ENCODE assay signal across 15 cellular contexts in genomic region chr19:33133438-33134031, GRCh38. TPM values are rescaled to one million over a fixed set of nuclear protein-coding genes. Genes with fewer than 3 reads are reported as not detected.
DNase-seq lines count a peak whose midpoint lies in the region; ATAC-seq, FAIRE-seq and TF ChIP-seq lines count a peak whose summit lies in the region.
"Had no signal": no experiment of that assay in that cellular context is flagged by ENCODE, and none has a peak within 500 bp of the region (broad histone marks: within the 10 kb centered on the region; RNA-seq: fewer than 3 reads in every experiment).

No MANE protein-coding gene starts in this region.

- peak overlapping the region in 1 of 2 experiments; percentile 62; a peak in 2 of 5 replicates for H3K4me3 Mint-ChIP-seq in H9
- no peak overlapping the region for H3K4me3 Mint-ChIP-seq in T-cell
- H3K4me3 Mint-ChIP-seq: activated T-helper 1 cell treated with anti-CD3 and anti-CD28 coated beads, Interleukin-12 subunit alpha, Interleukin-12 subunit beta, Interleukin-2, Interleukin-4 antibody, amounts not matched to agents 30 ng/mL and 10 ng/mL and 1 ng/mL, durations not matched to agents 14 hours and 24 hours and 36 hours had no signal

- H3K4me1 ChIP-seq in A549 (peaks cover 9% of the 10 kb centered on the region; the same call in 2 of the 3 replicates), H9 (ENCODE audit: insufficient read depth, low read length) (no peaks in the 10 kb centered on the region), trophoblast cell (ENCODE audit: control insufficient read depth in 1 of 2, insufficient read depth in 2 of 2, low read length in 2 of 2) (no peaks in the 10 kb centered on the region), Karpas-422 (ENCODE audit: low read length) (no peaks in the 10 kb centered on the region)

- H3K4ac ChIP-seq in H9 (ENCODE audit: low read depth, low read length) = no peak overlapping the region
- H3K4ac ChIP-seq in trophoblast cell (ENCODE audit: low read depth, low read length) = no peak overlapping the region

- peak overlapping the region in 1 of 3 experiments; percentile 69; a peak in 1 of 7 replicates for H3K27ac Mint-ChIP-seq in H9
- peak overlapping the region; percentile 11 to 52 for H3K27ac Mint-ChIP-seq in T-cell
- H3K27ac Mint-ChIP-seq: activated T-helper 1 cell treated with anti-CD3 and anti-CD28 coated beads, Interleukin-12 subunit alpha, Interleukin-12 subunit beta, Interleukin-2, Interleukin-4 antibody, amounts not matched to agents 30 ng/mL and 10 ng/mL and 1 ng/mL, durations not matched to agents 14 hours and 24 hours and 36 hours had no signal

- H3K9me3 ChIP-seq in A549 (no peaks in the 10 kb centered on the region), H9 (ENCODE audit: control insufficient read depth, low read depth, low read length) (no peaks in the 10 kb centered on the region), trophoblast cell (ENCODE audit: insufficient read depth, low read depth, low read length) (no peaks in the 10 kb centered on the region), Karpas-422 (ENCODE audit: low read length) (no peaks in the 10 kb centered on the region)

- no peak for TF ChIP-seq POLR2A in A549 (IDR thresholded peaks at IDR 0.05; ENCODE audit: low read length)

- H4K20me1 ChIP-seq in H9 (ENCODE audit: control insufficient read depth, insufficient read depth, insufficient read length) (no peaks in the 10 kb centered on the region), Karpas-422 (ENCODE audit: insufficient read depth, low read depth, low read length) (no peaks in the 10 kb centered on the region)

- H3K4me2 ChIP-seq in A549 (no peak overlapping the region), H9 (ENCODE audit: insufficient read depth, insufficient read length, low read length) (no peak overlapping the region), trophoblast cell (ENCODE audit: low read length) (no peak overlapping the region), Karpas-422 (ENCODE audit: low read depth, low read length, poor library complexity, severe bottlenecking) (no peak overlapping the region)

- peak in 1 of 2 experiments; percentile 51 for DNase-seq in A549 (ENCODE audit: low read depth in 1 of 2, low spot score in 1 of 2)
- DNase-seq in H9 = peak; percentile 62
- no peak for DNase-seq in T-cell
- DNase-seq in fibroblast of the conjunctiva (ENCODE audit: low read depth) = peak; percentile 42
- no peak for DNase-seq in trophoblast cell
- no peak for DNase-seq in SHP77 treated with DMSO at 0.1 percent for 48 hours (lab: John Stamatoyannopoulos, UW)
- DNase-seq in Karpas-422 = no peak
- DNase-seq: cerebellar nuclear complex, NCI-H2171 had no signal

- H3K14ac ChIP-seq in H9 (ENCODE audit: insufficient read depth, low read length) (no peak overlapping the region), trophoblast cell (ENCODE audit: low read length) (no peak overlapping the region)

- H3T11ph ChIP-seq in H9 (ENCODE audit: low read length) = no peak overlapping the region

- H4K12ac ChIP-seq in trophoblast cell (ENCODE audit: low read depth, low read length) = no peak overlapping the region

- H4K5ac ChIP-seq in H9 (ENCODE audit: insufficient read length, low read depth, low read length) = no peak overlapping the region

- H4K8ac ChIP-seq in H9 (replicated peaks; ENCODE audit: insufficient read length, low read depth, low read length) (no peak overlapping the region), trophoblast cell (ENCODE audit: low read depth, low read length) (no peak overlapping the region)

- H3K27ac ChIP-seq in A549 (no peak overlapping the region), H9 (ENCODE audit: insufficient read length, low read depth, low read length) (no peak overlapping the region), trophoblast cell (ENCODE audit: low read depth, low read length) (no peak overlapping the region), Karpas-422 (ENCODE audit: low read length) (no peak overlapping the region)

- CTCF ChIA-PET in A549 (lab: Yijun Ruan, JAX) = interaction anchor here (0.6 to 17.0 kb wide), 10 partner anchors 8 to 672 kb away, joined by 3 to 193 read pairs (median 5); no protein-coding TSS in a partner anchor
- CTCF ChIA-PET in T-cell (lab: Charles Lee) = no interaction called here

- ATAC-seq in A549 (peak; percentile 11 to 26; a peak in 3 of 6 replicates), T-cell (replicated peaks in 1 of 4) (no peak), GM18907 (IDR thresholded peaks at IDR 0.05; ENCODE audit: unreplicated experiment) (no peak)

- H3K79me1 ChIP-seq in H9 (ENCODE audit: insufficient read depth, low read depth, low read length, poor library complexity, severe bottlenecking) = no peaks in the 10 kb centered on the region
- no peaks in the 10 kb centered on the region for H3K79me1 ChIP-seq in trophoblast cell (ENCODE audit: low read length)

- H3K36me3 ChIP-seq in trophoblast cell (ENCODE audit: control insufficient read depth in 1 of 2, insufficient read depth in 2 of 2, low read length in 2 of 2) (peaks cover 11 to 13% of the 10 kb centered on the region in 2 experiments), Karpas-422 (ENCODE audit: insufficient read depth, low read length) (no peaks in the 10 kb centered on the region)

- H3K9ac ChIP-seq in H9 (ENCODE audit: extremely low read depth, insufficient read length, low read length) (no peak overlapping the region), trophoblast cell (ENCODE audit: low read length) (no peak overlapping the region), Karpas-422 (ENCODE audit: low read length) (no peak overlapping the region)

- H3K27me3 Mint-ChIP-seq in H9 (ENCODE audit: low read depth) = no peaks in the 10 kb centered on the region
- H3K27me3 Mint-ChIP-seq in T-cell = no peaks in the 10 kb centered on the region

- H3K23ac ChIP-seq in H9 (ENCODE audit: insufficient read length, low read depth, low read length) (no peak overlapping the region), trophoblast cell (ENCODE audit: low read length) (no peak overlapping the region)

- no peak for TF ChIP-seq EP300 in A549 (IDR thresholded peaks at IDR 0.05)

- H2AK5ac ChIP-seq in H9 (ENCODE audit: insufficient read length, low read length) (no peak overlapping the region), trophoblast cell (ENCODE audit: low read length) (no peak overlapping the region)

- H2BK5ac ChIP-seq in H9 (ENCODE audit: insufficient read length, low read length) (no peak overlapping the region), trophoblast cell (ENCODE audit: low read depth, low read length, poor library complexity) (no peak overlapping the region)

- H2BK12ac ChIP-seq in H9 (ENCODE audit: insufficient read length, low read depth, low read length) = no peak overlapping the region
- H2BK12ac ChIP-seq in trophoblast cell (ENCODE audit: low read length) = no peak overlapping the region

- no peak overlapping the region for H2BK20ac ChIP-seq in H9 (ENCODE audit: low read depth, low read length, poor library complexity, severe bottlenecking)

- H3K18ac ChIP-seq in H9 (ENCODE audit: insufficient read length, low read depth, low read length) = no peak overlapping the region
- H3K18ac ChIP-seq in trophoblast cell (ENCODE audit: low read length) = no peak overlapping the region

- H2AFZ ChIP-seq in H9 (ENCODE audit: low read length) (no peak overlapping the region), trophoblast cell (ENCODE audit: insufficient read depth, low read length, poor library complexity) (no peak overlapping the region), Karpas-422 (ENCODE audit: low read length) (no peak overlapping the region)

- H3K9me3 Mint-ChIP-seq in H9 (no peaks in the 10 kb centered on the region; a peak in 1 of 5 replicates), T-cell (no peaks in the 10 kb centered on the region)
- H3K9me3 Mint-ChIP-seq: activated T-helper 1 cell treated with anti-CD3 and anti-CD28 coated beads, Interleukin-12 subunit alpha, Interleukin-12 subunit beta, Interleukin-2, Interleukin-4 antibody, amounts not matched to agents 30 ng/mL and 10 ng/mL and 1 ng/mL, durations not matched to agents 14 hours and 24 hours and 36 hours had no signal

- H4K91ac ChIP-seq in H9 (ENCODE audit: insufficient read length, low read depth, low read length) (no peak overlapping the region), trophoblast cell (ENCODE audit: low read depth, low read length) (no peak overlapping the region)

- no peak overlapping the region for H3K4me3 ChIP-seq in A549
- no peak overlapping the region for H3K4me3 ChIP-seq in trophoblast cell (ENCODE audit: low read depth, low read length)
- no peak overlapping the region for H3K4me3 ChIP-seq in Karpas-422 (ENCODE audit: low read length)

- H3K4me1 Mint-ChIP-seq in H9 (peaks cover 5 to 12% of the 10 kb centered on the region in 2 experiments; a peak in 3 of 4 replicates), T-cell (peaks cover 0 to 4% (median 2%) of the 10 kb centered on the region in 3 donors)

- 80% methylated on average over 13 of the region's 13 CpGs for WGBS in A549 (ENCODE audit: missing lambda C conversion rate)
- no CpG with 5 or more reads among the region's 13 CpGs for WGBS in H9 (ENCODE audit: extremely low coverage, insufficient read length, low lambda C conversion rate)
- WGBS in trophoblast cell (ENCODE audit: extremely low coverage, insufficient coverage, insufficient read length) = no CpG with 5 or more reads among the region's 13 CpGs

- POLR2A ChIA-PET in A549 (lab: Yijun Ruan, JAX) = interaction anchor here (0.6 kb wide), 1 partner anchor 442 kb away, joined by 3 read pairs; no protein-coding TSS in a partner anchor
- POLR2A ChIA-PET in T-cell (lab: Charles Lee) = interaction anchor here in 1 of 2 donors (0.6 kb wide), 1 partner anchor 224 kb away, joined by 3 read pairs; no protein-coding TSS in a partner anchor

- no peaks in the 10 kb centered on the region for H3K9me2 ChIP-seq in Karpas-422 (replicated peaks; ENCODE audit: insufficient read depth, low read length)

- TF ChIP-seq CTCF in A549 (IDR thresholded peaks at IDR 0.05) (no peak), H9 (conservative IDR thresholded peaks at IDR 0.05) (no peak)

- TF ChIP-seq RAD21 in A549 (conservative IDR thresholded peaks at IDR 0.05 in 1 of 2, IDR thresholded peaks at IDR 0.05 in 1 of 2) = no peak

- no peaks in the 10 kb centered on the region for H3K79me2 ChIP-seq in H9 (ENCODE audit: insufficient read depth, low read length)
- H3K79me2 ChIP-seq in trophoblast cell (ENCODE audit: control insufficient read depth, insufficient read depth, low read length, poor library complexity) = no peaks in the 10 kb centered on the region
- H3K79me2 ChIP-seq in Karpas-422 (ENCODE audit: low read length) = no peaks in the 10 kb centered on the region

- no peak for FAIRE-seq in A549 (lab: Jason Lieb, UNC)
- FAIRE-seq: HTR-8/SVneo had no signal

- H2BK120ac ChIP-seq in H9 (ENCODE audit: low read depth, low read length, poor library complexity, severe bottlenecking) (no peak overlapping the region), trophoblast cell (ENCODE audit: insufficient read depth, low read length, poor library complexity) (no peak overlapping the region)

- no peaks in the 10 kb centered on the region for H3K23me2 ChIP-seq in H9 (ENCODE audit: insufficient read length, low read depth, low read length, poor library complexity, severe bottlenecking)

- H3K36me3 Mint-ChIP-seq in H9 (ENCODE audit: insufficient read depth in 1 of 3, low read depth in 3 of 3) (peaks cover 3 to 21% (median 16%) of the 10 kb centered on the region in 3 experiments; a peak in 6 of 7 replicates), T-cell (peaks cover 13% of the 10 kb centered on the region)

- H2BK15ac ChIP-seq in H9 (ENCODE audit: low read depth, low read length) = no peak overlapping the region

- no peak overlapping the region for H3K56ac ChIP-seq in H9 (ENCODE audit: insufficient read length, low read depth, low read length)

- H3K27me3 ChIP-seq in H9 (ENCODE audit: insufficient read depth, low read length) (no peaks in the 10 kb centered on the region), trophoblast cell (ENCODE audit: insufficient read depth, low read length) (no peaks in the 10 kb centered on the region), Karpas-422 (ENCODE audit: low read length) (no peaks in the 10 kb centered on the region)

RNA-seq across cellular contexts. Expression of gene WDR88, which starts 1.6 kb away (rescaled TPM):
- polyA plus RNA-seq in A549 (2011; rRNA removed) = 0.04 and 0.07 TPM in 2 replicates
- 0.06 TPM in 1 of 2 replicates, not detected in the other for polyA plus RNA-seq in A549 (2012; cell fraction: cytosol; rRNA removed)
- 0.12 TPM in 1 of 2 replicates, not detected in the other for polyA plus RNA-seq in A549 (2012; cell fraction: nucleus; rRNA removed)
- polyA plus RNA-seq in A549 (2017; fragmentation: RNase III; extraction: RNeasy Plus Mini Kit Qiagen cat#74134 plus additional on column Dnase treatment) = not detected in 3 replicates
- polyA minus RNA-seq in A549 (2011; rRNA and poly(A)+ RNA removed) = 0.25 TPM in 1 of 2 replicates, not detected in the other
- total RNA-seq in H9 (2021) = not detected in 2 replicates
- under 1 TPM in 2 of 5 donors, not detected in 3; 0.20 to 0.56 TPM for total RNA-seq in T-cell
- polyA plus RNA-seq in trophoblast cell (2013) = not detected in 2 replicates
- not detected in 2 replicates for total RNA-seq in Karpas-422 (2014; rRNA removed; shearing (Covaris generic); ENCODE audit: low replicate concordance)
- total RNA-seq: activated T-helper 1 cell treated with anti-CD3 and anti-CD28 coated beads, Interleukin-12 subunit alpha, Interleukin-12 subunit beta, Interleukin-2, Interleukin-4 antibody, amounts not matched to agents 30 ng/mL and 10 ng/mL and 1 ng/mL, durations not matched to agents 14 hours and 24 hours and 36 hours; glomerular endothelial cell; mesenteric fat pad had no signal
- polyA plus RNA-seq: adipose tissue had no signal

RNA-seq across cellular contexts. Expression of gene GPATCH1, which starts 52.6 kb away (rescaled TPM):
- 19.0 and 24.2 TPM in 2 replicates for polyA plus RNA-seq in A549 (2011; rRNA removed)
- polyA plus RNA-seq in A549 (2012; cell fraction: cytosol; rRNA removed) = 13.1 and 16.7 TPM in 2 replicates
- 17.5 and 18.1 TPM in 2 replicates for polyA plus RNA-seq in A549 (2012; cell fraction: nucleus; rRNA removed)
- 12.1 to 15.4 TPM (median 13.9 TPM) in 3 replicates for polyA plus RNA-seq in A549 (2017; fragmentation: RNase III; extraction: RNeasy Plus Mini Kit Qiagen cat#74134 plus additional on column Dnase treatment)
- polyA minus RNA-seq in A549 (2011; rRNA and poly(A)+ RNA removed) = 29.8 and 38.2 TPM in 2 replicates
- 11.7 and 12.2 TPM in 2 replicates for total RNA-seq in H9 (2021)
- 10 to 100 TPM; 11.8 to 17.6 (median 14.3) TPM for total RNA-seq in T-cell
- polyA plus RNA-seq in trophoblast cell (2013) = 4.7 and 5.4 TPM in 2 replicates
- 2.9 and 3.4 TPM in 2 replicates for total RNA-seq in Karpas-422 (2014; rRNA removed; shearing (Covaris generic); ENCODE audit: low replicate concordance)

Comparison
In these comparisons a context has a peak if more than half of its experiments do, and no peak if none do; other contexts are left out.
1. ATAC-seq: peak in A549 (2 of 2); none in T-cell (0 of 4) and GM18907 (single experiment).
2. DNase-seq: peak in H9 (single experiment) and fibroblast of the conjunctiva (single experiment); none in T-cell (0 of 34), trophoblast cell (0 of 2), SHP77 treated with DMSO at 0.1 percent for 48 hours (single experiment) and Karpas-422 (single experiment).